ENCODE assay signal across 27 cellular contexts in the genomic region with DNA sequence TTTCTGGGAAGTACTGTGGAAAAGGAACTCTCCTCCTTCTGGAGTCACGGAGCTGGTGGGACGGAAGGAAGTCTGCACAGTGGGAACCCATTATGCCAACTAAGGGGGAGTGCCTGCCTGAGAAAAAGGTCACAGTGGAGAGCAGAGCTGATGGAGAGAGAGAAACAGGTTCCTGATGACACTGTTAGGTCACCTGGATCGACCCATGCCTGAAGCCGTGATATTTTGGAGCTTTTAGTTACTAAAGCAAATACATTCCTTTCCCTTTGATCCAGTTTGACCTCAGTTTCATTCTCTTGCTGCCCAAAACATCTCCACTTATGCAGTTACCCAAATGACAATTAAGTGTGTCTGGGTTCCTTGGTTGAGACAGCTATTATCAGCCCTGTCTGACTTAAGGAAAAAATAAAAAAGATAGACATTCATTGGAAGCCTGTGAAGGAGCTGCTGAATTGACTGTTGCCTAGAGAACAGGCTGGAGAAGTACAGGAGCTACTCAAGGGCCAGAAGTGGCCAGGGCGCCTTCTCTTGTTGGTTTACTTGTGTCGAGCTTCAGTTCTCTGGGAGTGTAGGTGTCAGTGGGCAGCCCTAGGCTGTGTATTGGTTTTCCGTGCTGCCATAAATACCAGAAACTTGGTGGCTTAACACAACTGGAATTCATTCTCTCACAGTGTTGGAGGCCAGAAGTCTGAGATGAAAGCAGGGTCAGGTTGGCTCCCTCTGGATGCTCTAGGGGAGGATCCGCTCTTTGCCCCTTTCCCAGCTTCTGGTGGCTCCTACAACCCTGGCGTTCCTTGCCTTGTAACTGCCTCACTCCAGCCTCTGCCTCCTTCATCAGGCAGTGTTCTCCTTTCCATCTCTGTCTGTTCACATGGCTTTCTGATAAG. TPM values are rescaled to one million over a fixed set of nuclear protein-coding genes. Genes with fewer than 3 reads are reported as not detected.
"Had no signal": no experiment of that assay in that cellular context is flagged by ENCODE, and none has a peak within 500 bp of the region (broad histone marks: within the 10 kb centered on the region; RNA-seq: fewer than 3 reads in every experiment).

No MANE protein-coding gene starts in this region.

- H3K4me3 Mint-ChIP-seq: activated CD4-positive, alpha-beta T cell treated with anti-CD3 and anti-CD28 coated beads for 36 hours; activated naive CD4-positive, alpha-beta T cell treated with anti-CD3 and anti-CD28 coated beads, Interleukin-2, amount 50 U/mL, for 24 hours; immature natural killer cell; natural killer cell treated with Interleukin-12 subunit alpha and Interleukin-12 subunit beta and Interleukin-15 and Interleukin-18, amount 100 ng/mL, for 72 hours had no signal

- H3K9me3 Mint-ChIP-seq: activated naive CD4-positive, alpha-beta T cell treated with anti-CD3 and anti-CD28 coated beads, Interleukin-2, amount 50 U/mL, for 24 hours; immature natural killer cell; natural killer cell treated with Interleukin-12 subunit alpha and Interleukin-12 subunit beta and Interleukin-15 and Interleukin-18, amount 100 ng/mL, for 72 hours had no signal

- H3K9me3 ChIP-seq: body of pancreas, left lung, pancreas, tibial artery had no signal

- ATAC-seq: activated CD4-positive, alpha-beta T cell treated with anti-CD3 and anti-CD28 coated beads for 36 hours; body of pancreas; foreskin keratinocyte; left lung; natural killer cell treated with Interleukin-12 subunit alpha and Interleukin-12 subunit beta and Interleukin-15 and Interleukin-18, amount 100 ng/mL, for 72 hours; pancreas; stimulated activated naive CD8-positive, alpha-beta T cell treated with anti-CD3 and anti-CD28 coated beads, Interleukin-15, Interleukin-2, amounts not matched to agents 100 U/mL and 50 U/mL, for 24 hours had no signal

- H3K27ac ChIP-seq: body of pancreas, cardiac muscle cell, foreskin keratinocyte, left lung, pancreas, tibial artery, WERI-Rb-1 had no signal

- H3K36me3 Mint-ChIP-seq: immature natural killer cell; natural killer cell treated with Interleukin-12 subunit alpha and Interleukin-12 subunit beta and Interleukin-15 and Interleukin-18, amount 100 ng/mL, for 72 hours had no signal

- H3K4me3 ChIP-seq: body of pancreas, cardiac muscle cell, left lung, pancreas, tibial artery had no signal

- H3K27ac Mint-ChIP-seq: activated CD4-positive, alpha-beta T cell treated with anti-CD3 and anti-CD28 coated beads for 36 hours; activated naive CD4-positive, alpha-beta T cell treated with anti-CD3 and anti-CD28 coated beads, Interleukin-2, amount 50 U/mL, for 24 hours; immature natural killer cell; natural killer cell treated with Interleukin-12 subunit alpha and Interleukin-12 subunit beta and Interleukin-15 and Interleukin-18, amount 100 ng/mL, for 72 hours had no signal

- H3K4me1 ChIP-seq: body of pancreas, foreskin keratinocyte, left lung, pancreas had no signal

- H3K27me3 ChIP-seq: body of pancreas, cardiac muscle cell, pancreas had no signal

- H3K36me3 ChIP-seq: cardiac muscle cell, left lung, pancreas, tibial artery, WERI-Rb-1 had no signal

- DNase-seq: activated CD4-positive, alpha-beta T cell treated with anti-CD3 and anti-CD28 coated beads for 36 hours; activated CD4-positive, alpha-beta T cell treated with anti-CD3 and anti-CD28 coated beads, Interleukin-2, amount 50 U/mL, for 4 hours; activated gamma-delta T cell treated with Interleukin-2 at 50 U/mL for 16 hours; activated T-cell treated with anti-CD3 and anti-CD28 coated beads for 4 hours; anterior cingulate cortex; body of pancreas; dermis blood vessel endothelial cell; effector CD8-positive, alpha-beta T cell; foreskin keratinocyte; immature natural killer cell; mammary epithelial cell; stimulated activated CD4-positive, alpha-beta T cell treated with anti-CD3 and anti-CD28 coated beads, Interleukin-12 subunit alpha, Interleukin-12 subunit beta, amount 100 ng/mL, for 4 hours; stimulated activated CD4-positive, alpha-beta T cell treated with anti-CD3 and anti-CD28 coated beads, Interleukin-4, amount 100 ng/mL, for 4 hours; stimulated activated naive CD8-positive, alpha-beta T cell treated with anti-CD3 and anti-CD28 coated beads, Interleukin-15, Interleukin-2, amounts not matched to agents 100 U/mL and 50 U/mL, for 24 hours; T-helper 1 cell; WERI-Rb-1 had no signal

- H3K27me3 Mint-ChIP-seq: activated CD4-positive, alpha-beta T cell treated with anti-CD3 and anti-CD28 coated beads for 36 hours; activated naive CD4-positive, alpha-beta T cell treated with anti-CD3 and anti-CD28 coated beads, Interleukin-2, amount 50 U/mL, for 24 hours had no signal

RNA-seq across cellular contexts. Expression of a gene that starts 13.6 kb away (rescaled TPM):
- total RNA-seq: activated CD4-positive, alpha-beta T cell treated with anti-CD3 and anti-CD28 coated beads for 36 hours; body of pancreas; cardiac muscle cell; dermis blood vessel endothelial cell; foreskin keratinocyte; kidney epithelial cell; left lung; mammary epithelial cell; natural killer cell treated with Interleukin-12 subunit alpha and Interleukin-12 subunit beta and Interleukin-15 and Interleukin-18, amount 100 ng/mL, for 72 hours; pancreas; pulmonary artery endothelial cell; right cardiac atrium; skeletal muscle tissue; urinary bladder had no signal

RNA-seq across cellular contexts. Expression of a gene that starts 45.9 kb away (rescaled TPM):
- total RNA-seq: activated CD4-positive, alpha-beta T cell treated with anti-CD3 and anti-CD28 coated beads for 36 hours; natural killer cell treated with Interleukin-12 subunit alpha and Interleukin-12 subunit beta and Interleukin-15 and Interleukin-18, amount 100 ng/mL, for 72 hours; pulmonary artery endothelial cell had no signal
